ENCODE assay signal across 10 cellular contexts in the genomic region with DNA sequence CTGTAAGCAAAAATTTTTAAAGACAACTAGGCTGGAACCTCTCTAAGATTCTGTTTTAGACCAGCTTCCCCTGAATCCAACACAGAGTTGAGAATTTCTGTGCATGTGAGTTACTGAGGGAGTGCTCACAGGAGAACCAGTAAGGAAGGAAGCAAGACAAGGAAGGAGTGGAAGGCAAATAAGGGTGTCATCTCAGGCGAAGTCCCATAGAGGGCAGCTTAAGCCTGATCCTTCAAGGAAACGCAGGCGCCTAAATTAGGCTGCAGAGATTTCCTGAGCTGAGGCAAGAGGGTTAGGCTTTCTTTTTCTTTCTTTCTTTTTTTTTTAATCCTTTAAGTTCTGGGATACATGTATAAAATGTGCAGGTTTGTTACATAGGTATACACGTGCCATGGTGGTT. TPM values are rescaled to one million over a fixed set of nuclear protein-coding genes. Genes with fewer than 3 reads are reported as not detected.
DNase-seq lines count a peak whose midpoint lies in the region; ATAC-seq and TF ChIP-seq lines count a peak whose summit lies in the region.
"Had no signal": no experiment of that assay in that cellular context is flagged by ENCODE, and none has a peak within 500 bp of the region (broad histone marks: within the 10 kb centered on the region; RNA-seq: fewer than 3 reads in every experiment).

No MANE protein-coding gene starts in this region.

- WGBS in esophagus squamous epithelium, 2 donors = 13 to 32% methylated on average over 4 of the region's 4 CpGs

- TF ChIP-seq CTCF in DND-41 (IDR thresholded peaks at IDR 0.05; ENCODE audit: borderline replicate concordance, extremely low read depth, low read length, poor library complexity, severe bottlenecking) (peak; percentile 41), mucosa of descending colon (IDR thresholded peaks at IDR 0.05) (no peak), esophagus squamous epithelium (IDR thresholded peaks at IDR 0.05) (peak in 1 of 6 experiments; percentile 41), dorsolateral prefrontal cortex (IDR thresholded peaks at IDR 0.05 in 54 of 56, conservative IDR thresholded peaks at IDR 0.05 in 2 of 56; ENCODE audit: low read depth in 1 of 56, partially characterized antibody in 56 of 56) (peak in 2 of 56 donors; percentile 11 to 18)

- H3K4me1 ChIP-seq in DND-41 (ENCODE audit: insufficient read depth, low read length) (no peaks in the 10 kb centered on the region), mucosa of descending colon (ENCODE audit: low read depth) (no peaks in the 10 kb centered on the region), esophagus squamous epithelium (no peaks in the 10 kb centered on the region)

- H3K27me3 ChIP-seq in DND-41 (ENCODE audit: insufficient read depth, low read length, poor library complexity) (peaks cover 6% of the 10 kb centered on the region), esophagus squamous epithelium (no peaks in the 10 kb centered on the region), dorsolateral prefrontal cortex (no peaks in the 10 kb centered on the region)

- H4K20me1 ChIP-seq in DND-41 (ENCODE audit: insufficient read depth, low read length) = no peaks in the 10 kb centered on the region

- TF ChIP-seq POLR2A in esophagus squamous epithelium (IDR thresholded peaks at IDR 0.05) = no peak

- no peak overlapping the region for H3K4me2 ChIP-seq in DND-41 (ENCODE audit: insufficient read depth, low read length)

- no peaks in the 10 kb centered on the region for H3K36me3 ChIP-seq in DND-41 (ENCODE audit: insufficient read depth, low read length)
- H3K36me3 ChIP-seq in mucosa of descending colon (ENCODE audit: low read depth) = no peaks in the 10 kb centered on the region
- no peaks in the 10 kb centered on the region for H3K36me3 ChIP-seq in esophagus squamous epithelium

- no peak overlapping the region for H3K27ac ChIP-seq in DND-41 (ENCODE audit: low read length)
- no peak overlapping the region for H3K27ac ChIP-seq in esophagus squamous epithelium
- no peak overlapping the region for H3K27ac ChIP-seq in dorsolateral prefrontal cortex

- H3K9me3 ChIP-seq in DND-41 (ENCODE audit: insufficient read depth, low read length, severe bottlenecking) (no peaks in the 10 kb centered on the region), mucosa of descending colon (no peaks in the 10 kb centered on the region), esophagus squamous epithelium (no peaks in the 10 kb centered on the region)

- H2AFZ ChIP-seq in DND-41 (ENCODE audit: low read depth, low read length) = no peak overlapping the region

- intact Hi-C loops in mucosa of descending colon (cut with DNase I, micrococcal nuclease) (no loop called here), esophagus squamous epithelium (cut with DNase I) (no loop called here), dorsolateral prefrontal cortex (cut with DNase I) (no loop called here)

- no peak overlapping the region for H3K9ac ChIP-seq in DND-41 (ENCODE audit: low read depth, low read length)

- no peaks in the 10 kb centered on the region for H3K79me2 ChIP-seq in DND-41 (ENCODE audit: insufficient read depth, low read length)

- ATAC-seq in DND-41 (ENCODE audit: insufficient read depth, low read depth) (no peak), mucosa of descending colon (peak; percentile 44), GM19328 (IDR thresholded peaks at IDR 0.05; ENCODE audit: unreplicated experiment) (no peak)

- DNase-seq in DND-41 = no peak
- peak; percentile 29 for DNase-seq in M059J (ENCODE audit: low read depth)
- peak; percentile 2 for DNase-seq in dermis blood vessel endothelial cell
- no peak for DNase-seq in mucosa of descending colon
- DNase-seq in esophagus squamous epithelium (lab: John Stamatoyannopoulos, UW) = no peak
- no peak for DNase-seq in hepatic stellate cell (ENCODE audit: low spot score)
- DNase-seq in dorsolateral prefrontal cortex = no peak
- DNase-seq: occipital lobe had no signal

- H3K4me3 ChIP-seq in DND-41 (ENCODE audit: low read depth in 1 of 2, low read length in 2 of 2) = no peak overlapping the region
- H3K4me3 ChIP-seq in mucosa of descending colon = no peak overlapping the region
- H3K4me3 ChIP-seq in esophagus squamous epithelium = no peak overlapping the region
- H3K4me3 ChIP-seq in dorsolateral prefrontal cortex = no peak overlapping the region

RNA-seq across cellular contexts. Expression of a gene that starts 36.2 kb away (rescaled TPM):
- total RNA-seq in M059J (2014; rRNA removed; shearing (Covaris generic)) = not detected in 2 replicates
- not detected in 2 replicates for total RNA-seq in dermis blood vessel endothelial cell
- under 1 TPM in 1 of 3 donors, not detected in 2; 0.05 TPM for total RNA-seq in mucosa of descending colon
- total RNA-seq in esophagus squamous epithelium = under 1 TPM in 3 of 4 donors, not detected in 1; 0.04 to 0.57 (median 0.09) TPM
- total RNA-seq in dorsolateral prefrontal cortex = under 1 TPM in 83 of 120 experiments, not detected in 37; 0.07 to 0.59 (median 0.16) TPM
- total RNA-seq: activated CD8-positive, alpha-beta memory T cell treated with anti-CD3 and anti-CD28 coated beads for 36 hours had no signal

Comparison
In these comparisons a context has a peak if more than half of its experiments do, and no peak if none do; other contexts are left out.
1. DNase-seq: peak in M059J (single experiment) and dermis blood vessel endothelial cell (single experiment); none in DND-41 (single experiment), mucosa of descending colon (0 of 3), esophagus squamous epithelium (single experiment), hepatic stellate cell (single experiment) and dorsolateral prefrontal cortex (0 of 10).